ENCODE assay signal across 13 cellular contexts in genomic region chr4:95524722-95525121, GRCh38. TPM values are rescaled to one million over a fixed set of nuclear protein-coding genes. Genes with fewer than 3 reads are reported as not detected.
"Had no signal": no experiment of that assay in that cellular context is flagged by ENCODE, and none has a peak within 500 bp of the region (broad histone marks: within the 10 kb centered on the region; RNA-seq: fewer than 3 reads in every experiment).

No MANE protein-coding gene starts in this region.

- DNase-seq: activated CD4-positive, alpha-beta T cell treated with anti-CD3 and anti-CD28 coated beads, Interleukin-2, amount 50 U/mL, for 48 hours; activated CD4-positive, CD25-positive, alpha-beta regulatory T cell treated with anti-CD3 and anti-CD28 coated beads, Interleukin-2, amount 50 U/mL, for 72 hours; activated gamma-delta T cell treated with Interleukin-2 at 50 U/mL for 16 hours; activated naive CD8-positive, alpha-beta T cell treated with anti-CD3 and anti-CD28 coated beads, Interleukin-2, amount 10 ng/mL, durations not matched to agents 7 days and 5 days; activated T-cell treated with anti-CD3 and anti-CD28 coated beads, Interleukin-2, amount 50 U/mL, for 72 hours; anterior cingulate cortex; head of caudate nucleus; stimulated activated CD4-positive, alpha-beta T cell treated with anti-CD3 and anti-CD28 coated beads, Interleukin-4, amount 100 ng/mL, for 1 hour; stimulated activated CD8-positive, alpha-beta memory T cell treated with anti-CD3 and anti-CD28 coated beads, Interleukin-4, amount 100 ng/mL, for 48 hours; stimulated activated naive CD8-positive, alpha-beta T cell treated with anti-CD3 and anti-CD28 coated beads, Interleukin-15, Interleukin-2, amounts not matched to agents 100 U/mL and 50 U/mL, for 24 hours had no signal

- H3K27ac ChIP-seq: esophagus muscularis mucosa had no signal

- H3K4me1 ChIP-seq: esophagus muscularis mucosa had no signal

- H3K27me3 Mint-ChIP-seq: natural killer cell treated with Interleukin-12 subunit alpha and Interleukin-12 subunit beta and Interleukin-15 and Interleukin-18, amount 100 ng/mL, for 72 hours had no signal

- H3K27ac Mint-ChIP-seq: activated naive CD8-positive, alpha-beta T cell treated with anti-CD3 and anti-CD28 coated beads, Interleukin-2, amount 10 ng/mL, durations not matched to agents 7 days and 5 days; activated T-cell treated with anti-CD3 and anti-CD28 coated beads, Interleukin-2, amount 50 U/mL, for 72 hours; natural killer cell treated with Interleukin-12 subunit alpha and Interleukin-12 subunit beta and Interleukin-15 and Interleukin-18, amount 100 ng/mL, for 72 hours; T-helper 2 cell treated with Interferon-gamma antibody and Interleukin-4, amounts not matched to agents 5 μg/mL and 100 μg/mL, for 36 hours had no signal

- H3K4me1 Mint-ChIP-seq: activated naive CD8-positive, alpha-beta T cell treated with anti-CD3 and anti-CD28 coated beads, Interleukin-2, amount 10 ng/mL, durations not matched to agents 7 days and 5 days had no signal

- ATAC-seq: activated T-cell treated with anti-CD3 and anti-CD28 coated beads, Interleukin-2, amount 50 U/mL, for 72 hours; natural killer cell treated with Interleukin-12 subunit alpha and Interleukin-12 subunit beta and Interleukin-15 and Interleukin-18, amount 100 ng/mL, for 72 hours; stimulated activated naive CD8-positive, alpha-beta T cell treated with anti-CD3 and anti-CD28 coated beads, Interleukin-15, Interleukin-2, amounts not matched to agents 100 U/mL and 50 U/mL, for 24 hours had no signal

- H3K9me3 Mint-ChIP-seq: activated naive CD8-positive, alpha-beta T cell treated with anti-CD3 and anti-CD28 coated beads, Interleukin-2, amount 10 ng/mL, durations not matched to agents 7 days and 5 days; T-helper 2 cell treated with Interferon-gamma antibody and Interleukin-4, amounts not matched to agents 5 μg/mL and 100 μg/mL, for 36 hours had no signal

- H3K27me3 ChIP-seq: esophagus muscularis mucosa had no signal

- H3K36me3 Mint-ChIP-seq: activated naive CD8-positive, alpha-beta T cell treated with anti-CD3 and anti-CD28 coated beads, Interleukin-2, amount 10 ng/mL, durations not matched to agents 7 days and 5 days; natural killer cell treated with Interleukin-12 subunit alpha and Interleukin-12 subunit beta and Interleukin-15 and Interleukin-18, amount 100 ng/mL, for 72 hours had no signal

- H3K9me3 ChIP-seq: esophagus muscularis mucosa had no signal

- H3K4me3 Mint-ChIP-seq: activated naive CD8-positive, alpha-beta T cell treated with anti-CD3 and anti-CD28 coated beads, Interleukin-2, amount 10 ng/mL, durations not matched to agents 7 days and 5 days; activated T-cell treated with anti-CD3 and anti-CD28 coated beads, Interleukin-2, amount 50 U/mL, for 72 hours; natural killer cell treated with Interleukin-12 subunit alpha and Interleukin-12 subunit beta and Interleukin-15 and Interleukin-18, amount 100 ng/mL, for 72 hours; T-helper 2 cell treated with Interferon-gamma antibody and Interleukin-4, amounts not matched to agents 5 μg/mL and 100 μg/mL, for 36 hours had no signal

- H3K36me3 ChIP-seq: esophagus muscularis mucosa had no signal

- H3K4me3 ChIP-seq: esophagus muscularis mucosa had no signal

RNA-seq across cellular contexts. Expression of gene UNC5C, which starts 24.1 kb away (rescaled TPM):
- total RNA-seq: activated naive CD8-positive, alpha-beta T cell treated with anti-CD3 and anti-CD28 coated beads, Interleukin-2, amount 10 ng/mL, durations not matched to agents 7 days and 5 days; natural killer cell treated with Interleukin-12 subunit alpha and Interleukin-12 subunit beta and Interleukin-15 and Interleukin-18, amount 100 ng/mL, for 72 hours had no signal
